Comparison of ENCODE assay signal across 25 cellular contexts in genomic region chr6:1832358-1832757, GRCh38.
A peak's percentile ranks its signal among the peaks of the same experiment; 100 is the strongest.
DNase-seq lines count a peak whose midpoint lies in the region; ATAC-seq and TF ChIP-seq lines count a peak whose summit lies in the region.
"Had no signal": no experiment of that assay in that cellular context is flagged by ENCODE, and none has a peak within 500 bp of the region (broad histone marks: within the 10 kb centered on the region; RNA-seq: fewer than 3 reads in every experiment).

No MANE protein-coding gene starts in this region.

- TF ChIP-seq CTCF in C4-2B (conservative IDR thresholded peaks at IDR 0.05) (no peak), PC-3 (conservative IDR thresholded peaks at IDR 0.05; ENCODE audit: low read depth, low read length) (no peak), fibroblast of lung (conservative IDR thresholded peaks at IDR 0.05 in 1 of 2, IDR thresholded peaks at IDR 0.05 in 1 of 2; ENCODE audit: low read depth in 1 of 2, low read length in 2 of 2) (no peak), psoas muscle (IDR thresholded peaks at IDR 0.05) (no peak), WTC11 (IDR thresholded peaks at IDR 0.05) (no peak)

- H3K4me2 ChIP-seq in PC-3 (ENCODE audit: low read length), result peak overlapping the region; percentile 53
- peak overlapping the region; percentile 1 for H3K4me2 ChIP-seq in fibroblast of lung (ENCODE audit: extremely low read depth, insufficient read depth, low read length)
- H3K4me2 ChIP-seq: A549, PC-9 had no signal

- peaks cover 14% of the 10 kb centered on the region for H3K9me3 Mint-ChIP-seq in WTC11

- peaks cover 12% of the 10 kb centered on the region; the same call in 1 of the 2 replicates for H3K36me3 ChIP-seq in PC-3 (ENCODE audit: low read depth, low read length)
- no peaks in the 10 kb centered on the region for H3K36me3 ChIP-seq in fibroblast of lung (ENCODE audit: control insufficient read depth, insufficient read depth, low read length)
- no peaks in the 10 kb centered on the region for H3K36me3 ChIP-seq in psoas muscle (ENCODE audit: insufficient read depth in 1 of 2, low read depth in 1 of 2)
- H3K36me3 ChIP-seq: heart right ventricle, sigmoid colon had no signal

- CTCF ChIA-PET in PC-3 (lab: Charles Lee), result no interaction called here
- CTCF ChIA-PET in WTC11 (lab: Charles Lee), result no interaction called here

- H3K27me3 Mint-ChIP-seq in WTC11 (ENCODE audit: low read depth), result no peaks in the 10 kb centered on the region; the same call in 1 of the 2 replicates
- H3K27me3 Mint-ChIP-seq: activated B cell treated with CpG ODN at 0.5 μM for 24 hours; B cell; central memory CD8-positive, alpha-beta T cell; naive thymus-derived CD4-positive, alpha-beta T cell; stimulated activated naive CD8-positive, alpha-beta T cell treated with anti-CD3 and anti-CD28 coated beads, Interleukin-15, amount 100 ng/mL, for 72 hours had no signal

- no peak overlapping the region for H3K27ac Mint-ChIP-seq in WTC11
- H3K27ac Mint-ChIP-seq: activated B cell treated with CpG ODN at 0.5 μM for 24 hours; B cell; naive thymus-derived CD4-positive, alpha-beta T cell; stimulated activated naive CD8-positive, alpha-beta T cell treated with anti-CD3 and anti-CD28 coated beads, Interleukin-15, amount 100 ng/mL, for 72 hours had no signal

- peaks cover 12% of the 10 kb centered on the region; the same call in 1 of the 2 replicates for H3K9me3 ChIP-seq in PC-3 (ENCODE audit: low read length)
- H3K9me3 ChIP-seq in fibroblast of lung (ENCODE audit: control insufficient read depth, insufficient read depth, low read depth, low read length), result no peaks in the 10 kb centered on the region
- peaks cover 8% of the 10 kb centered on the region for H3K9me3 ChIP-seq in psoas muscle

- peaks cover 42% of the 10 kb centered on the region for H3K4me1 Mint-ChIP-seq in WTC11
- H3K4me1 Mint-ChIP-seq: activated B cell treated with CpG ODN at 0.5 μM for 24 hours; B cell; central memory CD8-positive, alpha-beta T cell; naive thymus-derived CD4-positive, alpha-beta T cell; stimulated activated naive CD8-positive, alpha-beta T cell treated with anti-CD3 and anti-CD28 coated beads, Interleukin-15, amount 100 ng/mL, for 72 hours had no signal

- H3K4me3 ChIP-seq in PC-3 (ENCODE audit: low read length) (no peak overlapping the region), fibroblast of lung (replicated peaks in 1 of 4; ENCODE audit: control extremely low read depth in 1 of 4, insufficient read depth in 1 of 4, low read depth in 3 of 4, low read length in 4 of 4) (no peak overlapping the region), psoas muscle (peak overlapping the region; percentile 42)
- H3K4me3 ChIP-seq: A549, PC-9, sigmoid colon had no signal

- no peak for ATAC-seq in PC-3
- ATAC-seq in psoas muscle, result no peak
- no peak for ATAC-seq in HG03342 (IDR thresholded peaks at IDR 0.05; ENCODE audit: unreplicated experiment)
- ATAC-seq in WTC11, result no peak
- ATAC-seq: A549; naive thymus-derived CD4-positive, alpha-beta T cell; stimulated activated naive CD8-positive, alpha-beta T cell treated with anti-CD3 and anti-CD28 coated beads, Interleukin-15, amount 100 ng/mL, for 72 hours had no signal

- peak overlapping the region; percentile 45 for H2AFZ ChIP-seq in PC-3 (ENCODE audit: low read length)
- H2AFZ ChIP-seq in fibroblast of lung (ENCODE audit: low read length), result no peak overlapping the region
- H2AFZ ChIP-seq: parathyroid adenoma, PC-9 had no signal

- 73 to 81% (median 78%) methylated on average over 3 of the region's 3 CpGs for WGBS in psoas muscle, 3 donors

- no peak overlapping the region for H3K4me3 Mint-ChIP-seq in WTC11
- H3K4me3 Mint-ChIP-seq: activated B cell treated with CpG ODN at 0.5 μM for 24 hours; B cell; central memory CD8-positive, alpha-beta T cell; naive thymus-derived CD4-positive, alpha-beta T cell; stimulated activated naive CD8-positive, alpha-beta T cell treated with anti-CD3 and anti-CD28 coated beads, Interleukin-15, amount 100 ng/mL, for 72 hours had no signal

- no peaks in the 10 kb centered on the region for H3K79me2 ChIP-seq in PC-3 (ENCODE audit: low read length)
- no peaks in the 10 kb centered on the region for H3K79me2 ChIP-seq in fibroblast of lung (ENCODE audit: control insufficient read depth, insufficient read depth, low read length)
- H3K79me2 ChIP-seq: parathyroid adenoma had no signal

- H3K9ac ChIP-seq in PC-3 (ENCODE audit: low read length) (no peak overlapping the region), fibroblast of lung (ENCODE audit: insufficient read depth, low read length) (no peak overlapping the region)
- H3K9ac ChIP-seq: parathyroid adenoma had no signal

- H4K20me1 ChIP-seq in PC-3 (ENCODE audit: low read length), result no peaks in the 10 kb centered on the region
- H4K20me1 ChIP-seq in fibroblast of lung (ENCODE audit: control insufficient read depth, extremely low read depth, insufficient read depth, low read length), result no peaks in the 10 kb centered on the region

- H3K27ac ChIP-seq in C4-2B (peak overlapping the region; percentile 42; the same call in 1 of the 2 replicates), PC-3 (ENCODE audit: low read length) (no peak overlapping the region), fibroblast of lung (ENCODE audit: insufficient read depth, low read length) (no peak overlapping the region), psoas muscle (no peak overlapping the region)
- H3K27ac ChIP-seq: A549, HL-60, parathyroid adenoma, PC-9 had no signal

- POLR2A ChIA-PET in PC-3 (lab: Charles Lee; ENCODE audit: unreplicated experiment) (no interaction called here), WTC11 (lab: Charles Lee) (no interaction called here)

- H3K36me3 Mint-ChIP-seq in WTC11, result peaks cover 7% of the 10 kb centered on the region; the same call in 1 of the 2 replicates

- DNase-seq in PC-3 (no peak), fibroblast of lung (ENCODE audit: low read depth in 2 of 2) (no peak), psoas muscle (no peak), WTC11 (ENCODE audit: low spot score) (no peak)
- no peak for DNase-seq in stimulated activated CD4-positive, alpha-beta T cell treated with anti-CD3 and anti-CD28 coated beads, Interleukin-2, amount 100 ng/mL, for 48 hours
- no peak for DNase-seq in activated CD4-positive, alpha-beta T cell treated with anti-CD3 and anti-CD28 coated beads, Interleukin-2, amount 50 U/mL, for 48 hours
- DNase-seq: activated B cell treated with CpG ODN at 0.5 μM for 24 hours; activated naive CD4-positive, alpha-beta T cell treated with anti-CD3 and anti-CD28 coated beads, Interleukin-2, amount 50 U/mL, for 16 hours; DMS53; H7; naive thymus-derived CD4-positive, alpha-beta T cell; NCI-H226; PC-9; sigmoid colon; stimulated activated naive CD8-positive, alpha-beta T cell treated with anti-CD3 and anti-CD28 coated beads, Interleukin-15, amount 100 ng/mL, for 72 hours; SW 1271; trophoblast cell had no signal

- BruUV-seq in PC-3 (replicated peaks; lab: Mats Ljungman, UMichigan), result no TSS peak

- H3K4me1 ChIP-seq in PC-3 (ENCODE audit: insufficient read depth, low read length) (peaks cover 15% of the 10 kb centered on the region), fibroblast of lung (ENCODE audit: control insufficient read depth, extremely low read depth, insufficient read depth, low read length) (no peaks in the 10 kb centered on the region), psoas muscle (no peaks in the 10 kb centered on the region)
- H3K4me1 ChIP-seq: A549, parathyroid adenoma had no signal

- H3F3A ChIP-seq in PC-3 (ENCODE audit: low read length, unreplicated experiment), result no peaks in the 10 kb centered on the region

- H3K27me3 ChIP-seq in PC-3 (ENCODE audit: low read length), result no peaks in the 10 kb centered on the region
- no peaks in the 10 kb centered on the region for H3K27me3 ChIP-seq in fibroblast of lung (ENCODE audit: control insufficient read depth, insufficient read depth, low read length)
- no peaks in the 10 kb centered on the region for H3K27me3 ChIP-seq in psoas muscle (ENCODE audit: insufficient read depth in 3 of 3, low read length in 2 of 3)
- H3K27me3 ChIP-seq: heart right ventricle, sigmoid colon had no signal

- no peaks in the 10 kb centered on the region for H3K9me2 ChIP-seq in PC-3 (replicated peaks; ENCODE audit: low read length)

- intact Hi-C loops in PC-3 (cut with micrococcal nuclease), result loop anchor here (5.0 to 10.0 kb wide), 3 partner anchors 60 to 148 kb away; no protein-coding TSS in a partner anchor
- intact Hi-C loops in psoas muscle (cut with DNase I), result no loop called here

TF ChIP-seq in WTC11, 78 proteins besides CTCF, POLR2A, EP300 and RAD21:
- TF ChIP-seq, protein P1, sequence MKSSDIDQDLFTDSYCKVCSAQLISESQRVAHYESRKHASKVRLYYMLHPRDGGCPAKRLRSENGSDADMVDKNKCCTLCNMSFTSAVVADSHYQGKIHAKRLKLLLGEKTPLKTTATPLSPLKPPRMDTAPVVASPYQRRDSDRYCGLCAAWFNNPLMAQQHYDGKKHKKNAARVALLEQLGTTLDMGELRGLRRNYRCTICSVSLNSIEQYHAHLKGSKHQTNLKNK (CRISPR knock-in tag; IDR thresholded peaks at IDR 0.05), result no peak
- TF ChIP-seq NFYB (CRISPR knock-in tag; conservative IDR thresholded peaks at IDR 0.05; ENCODE audit: low read depth) (no peak), NFE2L1 (CRISPR knock-in tag; IDR thresholded peaks at IDR 0.05) (no peak), PRRX2 (CRISPR knock-in tag; IDR thresholded peaks at IDR 0.05) (no peak), CREB1 (CRISPR knock-in tag; IDR thresholded peaks at IDR 0.05) (no peak)
